1 cellular context compared by ENCODE assay signal in the genomic region with DNA sequence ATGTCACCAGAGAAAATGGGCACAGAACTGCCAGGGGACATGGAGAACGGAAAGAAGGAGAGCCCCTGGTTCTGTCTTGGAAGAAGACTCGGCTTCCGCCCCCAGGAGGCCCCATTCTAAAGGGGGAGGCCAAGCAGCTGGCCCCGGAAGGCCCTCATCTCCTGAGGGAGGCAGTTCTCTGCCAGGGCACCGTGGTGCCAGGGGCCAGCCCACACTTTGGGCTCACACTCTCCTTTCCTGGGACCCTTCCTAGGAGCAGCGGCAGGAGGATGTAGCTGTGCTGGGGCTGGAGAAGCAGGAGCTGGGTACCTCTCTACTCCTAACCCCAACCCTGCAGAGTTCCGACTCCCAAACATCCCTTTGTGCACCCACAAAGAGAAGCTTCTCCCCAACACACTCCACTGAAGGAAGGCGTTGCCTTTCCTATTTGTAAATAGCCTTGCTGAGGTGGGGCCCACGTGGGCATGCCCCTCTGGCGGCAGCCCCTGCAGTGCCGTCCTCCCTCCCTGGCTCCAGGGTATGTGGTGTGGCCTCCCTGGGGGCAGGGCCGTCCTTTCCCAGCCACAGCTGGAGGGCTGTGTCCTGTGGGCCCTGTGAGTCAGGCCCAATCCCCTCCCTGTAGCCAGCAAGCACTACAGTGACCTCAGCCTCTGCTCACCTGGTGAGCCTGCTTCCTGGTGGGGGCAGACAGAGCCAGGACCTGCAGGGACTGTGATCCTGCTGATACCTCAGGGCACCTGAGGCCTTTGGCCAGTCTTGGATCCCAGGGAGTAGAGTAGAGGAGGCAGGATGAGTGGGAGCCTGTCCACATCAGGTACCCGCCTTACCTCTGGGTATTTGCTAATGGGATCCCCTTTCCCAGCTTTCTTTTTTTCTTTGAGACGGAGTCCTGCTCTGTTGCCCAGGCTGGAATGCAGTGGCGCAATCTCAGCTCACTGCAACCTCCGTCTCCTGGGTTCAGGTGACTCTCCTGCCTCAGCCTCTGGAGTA.
TF ChIP-seq lines count a peak whose summit lies in the region.

No MANE protein-coding gene starts in this region.

TF ChIP-seq in HepG2, 621 proteins besides CTCF, POLR2A, EP300 and RAD21 (continued from another document and continues in another):
- TF ChIP-seq ZBTB1 (CRISPR knock-in tag; IDR thresholded peaks at IDR 0.05; ENCODE audit: borderline replicate concordance) = no peak
- peak; percentile 83 for TF ChIP-seq RXRB (CRISPR knock-in tag; IDR thresholded peaks at IDR 0.05; ENCODE audit: borderline replicate concordance)
- TF ChIP-seq TCF7L2 (IDR thresholded peaks at IDR 0.05; ENCODE audit: low read depth, low read length) = no peak
- TF ChIP-seq SNAPC2 (CRISPR knock-in tag; IDR thresholded peaks at IDR 0.05) = no peak
- TF ChIP-seq ZNF660 (CRISPR knock-in tag; IDR thresholded peaks at IDR 0.05; ENCODE audit: borderline replicate concordance, low read depth) = no peak
- TF ChIP-seq ZNF451 (CRISPR knock-in tag; IDR thresholded peaks at IDR 0.05) = 0 out of 2 replicates have a peak, but pooled peaks have one; percentile 34
- TF ChIP-seq NCOA2 (CRISPR knock-in tag; IDR thresholded peaks at IDR 0.05) = peak; percentile 67
- no peak for TF ChIP-seq RNF2 (conservative IDR thresholded peaks at IDR 0.05; ENCODE audit: low read depth)
- TF ChIP-seq, protein P1, sequence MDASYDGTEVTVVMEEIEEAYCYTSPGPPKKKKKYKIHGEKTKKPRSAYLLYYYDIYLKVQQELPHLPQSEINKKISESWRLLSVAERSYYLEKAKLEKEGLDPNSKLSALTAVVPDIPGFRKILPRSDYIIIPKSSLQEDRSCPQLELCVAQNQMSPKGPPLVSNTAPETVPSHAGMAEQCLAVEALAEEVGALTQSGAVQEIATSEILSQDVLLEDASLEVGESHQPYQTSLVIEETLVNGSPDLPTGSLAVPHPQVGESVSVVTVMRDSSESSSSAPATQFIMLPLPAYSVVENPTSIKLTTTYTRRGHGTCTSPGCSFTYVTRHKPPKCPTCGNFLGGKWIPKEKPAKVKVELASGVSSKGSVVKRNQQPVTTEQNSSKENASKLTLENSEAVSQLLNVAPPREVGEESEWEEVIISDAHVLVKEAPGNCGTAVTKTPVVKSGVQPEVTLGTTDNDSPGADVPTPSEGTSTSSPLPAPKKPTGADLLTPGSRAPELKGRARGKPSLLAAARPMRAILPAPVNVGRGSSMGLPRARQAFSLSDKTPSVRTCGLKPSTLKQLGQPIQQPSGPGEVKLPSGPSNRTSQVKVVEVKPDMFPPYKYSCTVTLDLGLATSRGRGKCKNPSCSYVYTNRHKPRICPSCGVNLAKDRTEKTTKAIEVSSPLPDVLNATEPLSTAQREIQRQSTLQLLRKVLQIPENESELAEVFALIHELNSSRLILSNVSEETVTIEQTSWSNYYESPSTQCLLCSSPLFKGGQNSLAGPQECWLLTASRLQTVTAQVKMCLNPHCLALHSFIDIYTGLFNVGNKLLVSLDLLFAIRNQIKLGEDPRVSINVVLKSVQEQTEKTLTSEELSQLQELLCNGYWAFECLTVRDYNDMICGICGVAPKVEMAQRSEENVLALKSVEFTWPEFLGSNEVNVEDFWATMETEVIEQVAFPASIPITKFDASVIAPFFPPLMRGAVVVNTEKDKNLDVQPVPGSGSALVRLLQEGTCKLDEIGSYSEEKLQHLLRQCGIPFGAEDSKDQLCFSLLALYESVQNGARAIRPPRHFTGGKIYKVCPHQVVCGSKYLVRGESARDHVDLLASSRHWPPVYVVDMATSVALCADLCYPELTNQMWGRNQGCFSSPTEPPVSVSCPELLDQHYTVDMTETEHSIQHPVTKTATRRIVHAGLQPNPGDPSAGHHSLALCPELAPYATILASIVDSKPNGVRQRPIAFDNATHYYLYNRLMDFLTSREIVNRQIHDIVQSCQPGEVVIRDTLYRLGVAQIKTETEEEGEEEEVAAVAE (CRISPR knock-in tag; IDR thresholded peaks at IDR 0.05; ENCODE audit: borderline replicate concordance) = no peak
- TF ChIP-seq YY1 (IDR thresholded peaks at IDR 0.05; ENCODE audit: insufficient read depth, insufficient replicate concordance, low read depth, low read length) = no peak
- TF ChIP-seq SMAD3 (CRISPR knock-in tag; IDR thresholded peaks at IDR 0.05) = 0 out of 2 replicates have a peak, but pooled peaks have one; percentile 62
- no peak for TF ChIP-seq MIXL1 (CRISPR knock-in tag; IDR thresholded peaks at IDR 0.05)
- 0 out of 2 replicates have a peak, but pooled peaks have one; percentile 44 for TF ChIP-seq NCOA1 (CRISPR knock-in tag; IDR thresholded peaks at IDR 0.05)
- no peak for TF ChIP-seq ZNF678 (CRISPR knock-in tag; IDR thresholded peaks at IDR 0.05)
- TF ChIP-seq ATF2 (CRISPR knock-in tag; IDR thresholded peaks at IDR 0.05) = peak; percentile 75
- TF ChIP-seq ATF4 (CRISPR knock-in tag; IDR thresholded peaks at IDR 0.05) = no peak
- TF ChIP-seq, protein P2, sequence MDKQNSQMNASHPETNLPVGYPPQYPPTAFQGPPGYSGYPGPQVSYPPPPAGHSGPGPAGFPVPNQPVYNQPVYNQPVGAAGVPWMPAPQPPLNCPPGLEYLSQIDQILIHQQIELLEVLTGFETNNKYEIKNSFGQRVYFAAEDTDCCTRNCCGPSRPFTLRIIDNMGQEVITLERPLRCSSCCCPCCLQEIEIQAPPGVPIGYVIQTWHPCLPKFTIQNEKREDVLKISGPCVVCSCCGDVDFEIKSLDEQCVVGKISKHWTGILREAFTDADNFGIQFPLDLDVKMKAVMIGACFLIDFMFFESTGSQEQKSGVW (CRISPR knock-in tag; IDR thresholded peaks at IDR 0.05; ENCODE audit: borderline replicate concordance) = no peak
- TF ChIP-seq CREB1 (IDR thresholded peaks at IDR 0.05) = no peak
- TF ChIP-seq CREB1 (CRISPR knock-in tag; IDR thresholded peaks at IDR 0.05) = peak; percentile 25; the same call in 1 of the 2 replicates
- no peak for TF ChIP-seq ZNF282 (IDR thresholded peaks at IDR 0.05; ENCODE audit: partially characterized antibody)
- no peak for TF ChIP-seq REXO4 (CRISPR knock-in tag; IDR thresholded peaks at IDR 0.05; ENCODE audit: borderline replicate concordance)
- TF ChIP-seq, protein P3, sequence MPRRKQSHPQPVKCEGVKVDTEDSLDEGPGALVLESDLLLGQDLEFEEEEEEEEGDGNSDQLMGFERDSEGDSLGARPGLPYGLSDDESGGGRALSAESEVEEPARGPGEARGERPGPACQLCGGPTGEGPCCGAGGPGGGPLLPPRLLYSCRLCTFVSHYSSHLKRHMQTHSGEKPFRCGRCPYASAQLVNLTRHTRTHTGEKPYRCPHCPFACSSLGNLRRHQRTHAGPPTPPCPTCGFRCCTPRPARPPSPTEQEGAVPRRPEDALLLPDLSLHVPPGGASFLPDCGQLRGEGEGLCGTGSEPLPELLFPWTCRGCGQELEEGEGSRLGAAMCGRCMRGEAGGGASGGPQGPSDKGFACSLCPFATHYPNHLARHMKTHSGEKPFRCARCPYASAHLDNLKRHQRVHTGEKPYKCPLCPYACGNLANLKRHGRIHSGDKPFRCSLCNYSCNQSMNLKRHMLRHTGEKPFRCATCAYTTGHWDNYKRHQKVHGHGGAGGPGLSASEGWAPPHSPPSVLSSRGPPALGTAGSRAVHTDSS (CRISPR knock-in tag; conservative IDR thresholded peaks at IDR 0.05) = no peak
- TF ChIP-seq, protein P4, sequence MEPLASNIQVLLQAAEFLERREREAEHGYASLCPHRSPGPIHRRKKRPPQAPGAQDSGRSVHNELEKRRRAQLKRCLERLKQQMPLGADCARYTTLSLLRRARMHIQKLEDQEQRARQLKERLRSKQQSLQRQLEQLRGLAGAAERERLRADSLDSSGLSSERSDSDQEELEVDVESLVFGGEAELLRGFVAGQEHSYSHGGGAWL (CRISPR knock-in tag; IDR thresholded peaks at IDR 0.05) = peak; percentile 76; the same call in 1 of the 2 replicates
- TF ChIP-seq CCDC6 (CRISPR knock-in tag; IDR thresholded peaks at IDR 0.05) = no peak
- 0 out of 2 replicates have a peak, but pooled peaks have one; percentile 29 for TF ChIP-seq CAMTA2 (CRISPR knock-in tag; IDR thresholded peaks at IDR 0.05; ENCODE audit: borderline replicate concordance)
- no peak for TF ChIP-seq HOXA9 (CRISPR knock-in tag; IDR thresholded peaks at IDR 0.05; ENCODE audit: borderline replicate concordance)
- TF ChIP-seq ZNF567 (CRISPR knock-in tag; IDR thresholded peaks at IDR 0.05; ENCODE audit: borderline replicate concordance) = no peak; the same call in 1 of the 2 replicates
- TF ChIP-seq SMC3 (IDR thresholded peaks at IDR 0.05; ENCODE audit: low read length) = no peak
- no peak for TF ChIP-seq DZIP1 (CRISPR knock-in tag; IDR thresholded peaks at IDR 0.05)
- no peak for TF ChIP-seq XBP1 (CRISPR knock-in tag; IDR thresholded peaks at IDR 0.05)
- peak; percentile 48; the same call in 1 of the 2 replicates for TF ChIP-seq ZNF335 (CRISPR knock-in tag; IDR thresholded peaks at IDR 0.05)
- TF ChIP-seq HNRNPH1 (optimal IDR thresholded peaks at IDR 0.05; ENCODE audit: low read depth, low read length) = no peak
- peak; percentile 44 for TF ChIP-seq STAG1 (CRISPR knock-in tag; IDR thresholded peaks at IDR 0.05)
- no peak for TF ChIP-seq HOXA7 (CRISPR knock-in tag; IDR thresholded peaks at IDR 0.05)
- no peak for TF ChIP-seq ZBTB8A (CRISPR knock-in tag; IDR thresholded peaks at IDR 0.05; ENCODE audit: borderline replicate concordance, low read depth)
- TF ChIP-seq, protein P5, sequence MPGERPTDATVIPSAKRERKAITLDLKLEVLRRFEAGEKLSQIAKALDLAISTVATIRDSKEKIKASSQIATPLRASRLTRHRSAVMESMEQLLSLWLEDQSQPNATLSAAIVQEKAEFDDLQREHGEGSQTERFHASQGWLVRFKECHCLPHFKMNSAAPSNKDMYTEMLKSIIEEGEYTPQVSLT (CRISPR knock-in tag; IDR thresholded peaks at IDR 0.05; ENCODE audit: borderline replicate concordance, low read depth) = no peak
- TF ChIP-seq TBP (CRISPR knock-in tag; IDR thresholded peaks at IDR 0.05) = no peak
- no peak for TF ChIP-seq RBAK (CRISPR knock-in tag; IDR thresholded peaks at IDR 0.05)
- TF ChIP-seq NFYC (CRISPR knock-in tag; IDR thresholded peaks at IDR 0.05) = peak; percentile 44; the same call in 1 of the 2 replicates
- no peak for TF ChIP-seq TP53 (CRISPR knock-in tag; conservative IDR thresholded peaks at IDR 0.05)
- TF ChIP-seq KDM2A (CRISPR knock-in tag; IDR thresholded peaks at IDR 0.05; ENCODE audit: borderline replicate concordance, low read depth) = peak; percentile 80
- TF ChIP-seq ZNF644 (CRISPR knock-in tag; IDR thresholded peaks at IDR 0.05; ENCODE audit: low read depth) = 0 out of 2 replicates have a peak, but pooled peaks have one; percentile 39
- TF ChIP-seq ZNF367 (CRISPR knock-in tag; IDR thresholded peaks at IDR 0.05; ENCODE audit: borderline replicate concordance) = no peak
- no peak for TF ChIP-seq ZNF484 (CRISPR knock-in tag; IDR thresholded peaks at IDR 0.05; ENCODE audit: borderline replicate concordance, low read depth)
- no peak for TF ChIP-seq RFX5 (IDR thresholded peaks at IDR 0.05; ENCODE audit: low read depth, low read length)
- TF ChIP-seq ZNF713 (CRISPR knock-in tag; IDR thresholded peaks at IDR 0.05) = peak; percentile 78; the same call in 1 of the 2 replicates
- no peak for TF ChIP-seq ZNF251 (CRISPR knock-in tag; IDR thresholded peaks at IDR 0.05)
- TF ChIP-seq PRMT3 (CRISPR knock-in tag; IDR thresholded peaks at IDR 0.05; ENCODE audit: borderline replicate concordance, low read depth) = no peak
- TF ChIP-seq ZNF552 (CRISPR knock-in tag; IDR thresholded peaks at IDR 0.05; ENCODE audit: borderline replicate concordance) = no peak
- TF ChIP-seq ZNF253 (CRISPR knock-in tag; IDR thresholded peaks at IDR 0.05; ENCODE audit: borderline replicate concordance) = no peak
- peak; percentile 64; the same call in 1 of the 2 replicates for TF ChIP-seq ZNF768 (CRISPR knock-in tag; IDR thresholded peaks at IDR 0.05)
- no peak; the same call in 1 of the 2 replicates for TF ChIP-seq NAIF1 (CRISPR knock-in tag; IDR thresholded peaks at IDR 0.05; ENCODE audit: borderline replicate concordance)
- peak; percentile 85; the same call in 1 of the 2 replicates for TF ChIP-seq ZNF572 (CRISPR knock-in tag; IDR thresholded peaks at IDR 0.05)
- TF ChIP-seq HNRNPK (IDR thresholded peaks at IDR 0.05; ENCODE audit: low read depth, low read length, poor library complexity, severe bottlenecking) = no peak
- TF ChIP-seq CBX2 (IDR thresholded peaks at IDR 0.05; ENCODE audit: low read depth, low read length) = no peak
- no peak for TF ChIP-seq CBX2 (CRISPR knock-in tag; IDR thresholded peaks at IDR 0.05; ENCODE audit: low read depth)
